1 cellular context compared by ENCODE assay signal in the genomic region with DNA sequence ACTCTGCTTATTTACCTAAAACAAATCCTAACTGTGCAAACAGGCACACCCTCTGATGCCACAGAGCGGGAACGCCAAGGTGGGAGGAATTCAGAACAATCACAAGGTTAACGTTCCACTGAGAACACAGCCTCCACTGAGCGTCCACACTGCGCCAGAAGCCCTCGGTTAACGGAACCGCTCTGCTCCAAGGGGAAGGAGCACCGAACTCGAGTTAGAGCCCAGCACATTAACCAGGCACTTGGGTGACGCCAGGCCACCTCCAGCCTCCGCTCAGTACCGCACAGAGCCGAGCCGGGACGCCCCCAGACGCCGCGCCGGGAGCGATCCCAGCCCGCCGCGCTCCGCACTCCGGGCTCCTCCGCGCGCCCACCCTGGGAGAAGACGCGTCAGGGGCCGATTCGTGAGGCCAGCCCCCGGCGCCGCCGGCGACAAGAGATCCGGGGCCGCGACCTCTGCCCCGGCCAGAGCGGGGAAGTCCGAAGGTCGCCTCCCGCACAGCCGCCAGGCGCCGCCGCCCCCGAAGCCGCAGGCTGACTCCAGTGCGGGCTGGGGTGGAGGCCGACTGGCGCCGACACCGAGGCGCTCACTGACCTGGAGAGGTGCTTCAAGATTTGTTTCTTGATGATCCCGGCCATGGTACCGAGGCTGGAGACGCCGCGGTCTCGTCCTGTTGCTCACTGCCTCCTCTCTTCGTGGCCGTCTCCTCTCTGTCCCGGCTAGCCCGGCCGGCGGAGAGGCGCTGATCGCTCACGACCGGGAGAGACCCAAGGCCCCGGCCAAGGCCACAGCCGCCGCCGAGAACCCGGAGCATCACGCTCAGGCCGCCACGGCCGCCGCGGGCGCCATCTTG.
TF ChIP-seq lines count a peak whose summit lies in the region.

No MANE protein-coding gene starts in this region.

TF ChIP-seq in HepG2, 621 proteins besides CTCF, POLR2A, EP300 and RAD21 (continued from another document and continues in another):
- TF ChIP-seq, protein P1, sequence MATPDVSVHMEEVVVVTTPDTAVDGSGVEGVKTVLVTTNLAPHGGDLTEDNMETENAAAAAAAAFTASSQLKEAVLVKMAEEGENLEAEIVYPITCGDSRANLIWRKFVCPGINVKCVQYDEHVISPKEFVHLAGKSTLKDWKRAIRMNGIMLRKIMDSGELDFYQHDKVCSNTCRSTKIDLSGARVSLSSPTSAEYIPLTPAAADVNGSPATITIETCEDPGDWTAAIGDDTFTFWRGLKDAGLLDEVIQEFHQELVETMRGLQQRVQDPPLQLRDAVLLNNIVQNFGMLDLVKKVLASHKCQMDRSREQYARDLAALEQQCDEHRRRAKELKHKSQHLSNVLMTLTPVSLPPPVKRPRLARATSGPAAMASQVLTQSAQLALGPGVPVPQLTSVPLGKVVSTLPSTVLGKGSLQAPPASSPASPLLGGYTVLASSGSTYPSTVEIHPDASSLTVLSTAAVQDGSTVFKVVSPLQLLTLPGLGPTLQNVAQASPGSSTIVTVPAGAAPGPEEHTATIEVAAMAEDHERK (CRISPR knock-in tag; IDR thresholded peaks at IDR 0.05; ENCODE audit: low read depth), result no peak
- TF ChIP-seq ETV6 (CRISPR knock-in tag; conservative IDR thresholded peaks at IDR 0.05) (no peak), ZNF407 (CRISPR knock-in tag; IDR thresholded peaks at IDR 0.05; ENCODE audit: not compliant biosample characterization) (peak; percentile 37), ZSCAN5A (CRISPR knock-in tag; IDR thresholded peaks at IDR 0.05; ENCODE audit: borderline replicate concordance) (no peak), TP53 (CRISPR knock-in tag; conservative IDR thresholded peaks at IDR 0.05) (no peak), SMARCE1 (IDR thresholded peaks at IDR 0.05; ENCODE audit: borderline replicate concordance) (no peak), ZNF10 (CRISPR knock-in tag; IDR thresholded peaks at IDR 0.05; ENCODE audit: borderline replicate concordance, low read depth) (no peak), ZNF597 (CRISPR knock-in tag; IDR thresholded peaks at IDR 0.05) (no peak), SP5 (CRISPR knock-in tag; IDR thresholded peaks at IDR 0.05; ENCODE audit: borderline replicate concordance, low read depth) (no peak), KDM1A (CRISPR knock-in tag; IDR thresholded peaks at IDR 0.05) (peak; percentile 72; the same call in 1 of the 2 replicates), GFI1 (CRISPR knock-in tag; IDR thresholded peaks at IDR 0.05; ENCODE audit: borderline replicate concordance) (peak; percentile 100), KLF13 (CRISPR knock-in tag; IDR thresholded peaks at IDR 0.05) (no peak), ZSCAN30 (CRISPR knock-in tag; IDR thresholded peaks at IDR 0.05) (no peak), ZNF468 (CRISPR knock-in tag; IDR thresholded peaks at IDR 0.05) (no peak), SOX6 (IDR thresholded peaks at IDR 0.05) (no peak), SOX6 (CRISPR knock-in tag; IDR thresholded peaks at IDR 0.05) (peak; percentile 59), CCAR2 (optimal IDR thresholded peaks at IDR 0.05; ENCODE audit: low read depth, low read length) (no peak), ZBTB20 (CRISPR knock-in tag; IDR thresholded peaks at IDR 0.05; ENCODE audit: borderline replicate concordance, low read depth) (no peak; the same call in 1 of the 2 replicates), BCL6 (CRISPR knock-in tag; IDR thresholded peaks at IDR 0.05) (peak; percentile 48; the same call in 1 of the 2 replicates), ARID5B (CRISPR knock-in tag; IDR thresholded peaks at IDR 0.05) (peak; percentile 39), ZNF343 (CRISPR knock-in tag; IDR thresholded peaks at IDR 0.05) (no peak), ZNF891 (CRISPR knock-in tag; IDR thresholded peaks at IDR 0.05) (no peak), ZFP36L2 (CRISPR knock-in tag; IDR thresholded peaks at IDR 0.05) (no peak), ZNF7 (CRISPR knock-in tag; IDR thresholded peaks at IDR 0.05) (no peak), ZNF614 (CRISPR knock-in tag; IDR thresholded peaks at IDR 0.05; ENCODE audit: borderline replicate concordance) (peak; percentile 22; the same call in 1 of the 2 replicates), HMGA1 (CRISPR knock-in tag; conservative IDR thresholded peaks at IDR 0.05) (no peak), U2AF1 (optimal IDR thresholded peaks at IDR 0.05; ENCODE audit: low read depth, low read length) (no peak), PCBP2 (optimal IDR thresholded peaks at IDR 0.05; ENCODE audit: low read depth, low read length, poor library complexity, severe bottlenecking) (no peak)
- TF ChIP-seq, protein P2, sequence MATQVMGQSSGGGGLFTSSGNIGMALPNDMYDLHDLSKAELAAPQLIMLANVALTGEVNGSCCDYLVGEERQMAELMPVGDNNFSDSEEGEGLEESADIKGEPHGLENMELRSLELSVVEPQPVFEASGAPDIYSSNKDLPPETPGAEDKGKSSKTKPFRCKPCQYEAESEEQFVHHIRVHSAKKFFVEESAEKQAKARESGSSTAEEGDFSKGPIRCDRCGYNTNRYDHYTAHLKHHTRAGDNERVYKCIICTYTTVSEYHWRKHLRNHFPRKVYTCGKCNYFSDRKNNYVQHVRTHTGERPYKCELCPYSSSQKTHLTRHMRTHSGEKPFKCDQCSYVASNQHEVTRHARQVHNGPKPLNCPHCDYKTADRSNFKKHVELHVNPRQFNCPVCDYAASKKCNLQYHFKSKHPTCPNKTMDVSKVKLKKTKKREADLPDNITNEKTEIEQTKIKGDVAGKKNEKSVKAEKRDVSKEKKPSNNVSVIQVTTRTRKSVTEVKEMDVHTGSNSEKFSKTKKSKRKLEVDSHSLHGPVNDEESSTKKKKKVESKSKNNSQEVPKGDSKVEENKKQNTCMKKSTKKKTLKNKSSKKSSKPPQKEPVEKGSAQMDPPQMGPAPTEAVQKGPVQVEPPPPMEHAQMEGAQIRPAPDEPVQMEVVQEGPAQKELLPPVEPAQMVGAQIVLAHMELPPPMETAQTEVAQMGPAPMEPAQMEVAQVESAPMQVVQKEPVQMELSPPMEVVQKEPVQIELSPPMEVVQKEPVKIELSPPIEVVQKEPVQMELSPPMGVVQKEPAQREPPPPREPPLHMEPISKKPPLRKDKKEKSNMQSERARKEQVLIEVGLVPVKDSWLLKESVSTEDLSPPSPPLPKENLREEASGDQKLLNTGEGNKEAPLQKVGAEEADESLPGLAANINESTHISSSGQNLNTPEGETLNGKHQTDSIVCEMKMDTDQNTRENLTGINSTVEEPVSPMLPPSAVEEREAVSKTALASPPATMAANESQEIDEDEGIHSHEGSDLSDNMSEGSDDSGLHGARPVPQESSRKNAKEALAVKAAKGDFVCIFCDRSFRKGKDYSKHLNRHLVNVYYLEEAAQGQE (IDR thresholded peaks at IDR 0.05; ENCODE audit: borderline replicate concordance in 1 of 2, low read depth in 1 of 2, low read length in 2 of 2), result peak in 1 of 2 experiments; percentile 42; a peak in 1 of 4 replicates
- TF ChIP-seq, protein P3, sequence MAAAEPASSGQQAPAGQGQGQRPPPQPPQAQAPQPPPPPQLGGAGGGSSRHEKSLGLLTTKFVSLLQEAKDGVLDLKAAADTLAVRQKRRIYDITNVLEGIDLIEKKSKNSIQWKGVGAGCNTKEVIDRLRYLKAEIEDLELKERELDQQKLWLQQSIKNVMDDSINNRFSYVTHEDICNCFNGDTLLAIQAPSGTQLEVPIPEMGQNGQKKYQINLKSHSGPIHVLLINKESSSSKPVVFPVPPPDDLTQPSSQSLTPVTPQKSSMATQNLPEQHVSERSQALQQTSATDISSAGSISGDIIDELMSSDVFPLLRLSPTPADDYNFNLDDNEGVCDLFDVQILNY (CRISPR knock-in tag; conservative IDR thresholded peaks at IDR 0.05), result peak; percentile 71; the same call in 1 of the 2 replicates
